8 cellular contexts compared by ENCODE assay signal in genomic region chr14:50533314-50533705, GRCh38. TPM values are rescaled to one million over a fixed set of nuclear protein-coding genes. Genes with fewer than 3 reads are reported as not detected.
DNase-seq lines count a peak whose midpoint lies in the region; ATAC-seq and TF ChIP-seq lines count a peak whose summit lies in the region.

No MANE protein-coding gene starts in this region.

- peak overlapping the region; percentile 96 for H2AFZ ChIP-seq in neural progenitor cell (replicated peaks)

- H3K36me3 Mint-ChIP-seq in neural progenitor cell = peaks cover 7% of the 10 kb centered on the region

- peaks cover 20% of the 10 kb centered on the region for H3K9me3 ChIP-seq in HUES6 (ENCODE audit: control insufficient read depth, insufficient read depth, low read depth, low read length)
- no peaks in the 10 kb centered on the region for H3K9me3 ChIP-seq in neural progenitor cell (ENCODE audit: low read depth)
- H3K9me3 ChIP-seq in right cardiac atrium (ENCODE audit: control insufficient read depth, low read length) = no peaks in the 10 kb centered on the region

- H3K27ac Mint-ChIP-seq in neural progenitor cell = peak overlapping the region; percentile 51

- no peak for TF ChIP-seq CTCF in neural progenitor cell (IDR thresholded peaks at IDR 0.05)

- peak overlapping the region; percentile 91 for H3K4me2 ChIP-seq in neural progenitor cell

- peak overlapping the region; percentile 88 for H3K4me3 Mint-ChIP-seq in neural progenitor cell

- H3K9me3 Mint-ChIP-seq in neural progenitor cell = peaks cover 20% of the 10 kb centered on the region

- H3K4me3 ChIP-seq in HUES6 (ENCODE audit: low read depth, low read length) (peak overlapping the region; percentile 87), neural progenitor cell (peak overlapping the region; percentile 91), right cardiac atrium (ENCODE audit: low read length) (no peak overlapping the region)

- no peak overlapping the region for H3K27ac ChIP-seq in HUES6 (ENCODE audit: low read depth, low read length)
- H3K27ac ChIP-seq in cingulate gyrus (ENCODE audit: low read depth, low read length) = peak overlapping the region; percentile 93
- H3K27ac ChIP-seq in neural progenitor cell = no peak overlapping the region
- no peak overlapping the region for H3K27ac ChIP-seq in right cardiac atrium (ENCODE audit: low read length)

- peaks cover 31% of the 10 kb centered on the region for H4K20me1 ChIP-seq in neural progenitor cell (ENCODE audit: low read depth)

- peak overlapping the region; percentile 96 for H3K9ac ChIP-seq in HUES6 (ENCODE audit: low read length)
- H3K9ac ChIP-seq in neural progenitor cell = no peak overlapping the region

- in situ Hi-C loops in G401 (cut with HindIII; ENCODE audit: low sequenced_read_pairs) = no loop called here

- ATAC-seq in right cardiac atrium (no peak), left ventricle myocardium superior (no peak)

- H3K79me2 ChIP-seq in neural progenitor cell (ENCODE audit: low read depth) = peaks cover 40% of the 10 kb centered on the region

- peaks cover 26% of the 10 kb centered on the region for H3K4me1 Mint-ChIP-seq in neural progenitor cell

- H3K36me3 ChIP-seq in HUES6 (ENCODE audit: control insufficient read depth, insufficient read depth, low read length) = no peaks in the 10 kb centered on the region
- no peaks in the 10 kb centered on the region for H3K36me3 ChIP-seq in neural progenitor cell

- intact Hi-C loops in right cardiac atrium (cut with DNase I) = loop anchor here (2.0 to 5.0 kb wide), 3 partner anchors 211 to 216 kb away; no protein-coding TSS in a partner anchor
- intact Hi-C loops in left ventricle myocardium superior (cut with micrococcal nuclease) = loop anchor here (2.0 kb wide), 1 partner anchor 213 kb away; no protein-coding TSS in a partner anchor

- peaks cover 9% of the 10 kb centered on the region for H3K27me3 Mint-ChIP-seq in neural progenitor cell (ENCODE audit: insufficient read depth, low read depth)

- H3K4me1 ChIP-seq in HUES6 (ENCODE audit: control insufficient read depth, insufficient read depth, low read length) (peaks cover 14% of the 10 kb centered on the region), neural progenitor cell (peaks cover 19% of the 10 kb centered on the region), right cardiac atrium (ENCODE audit: control insufficient read depth, insufficient read depth, low read length) (no peaks in the 10 kb centered on the region)

- WGBS in right cardiac atrium = 31% methylated on average over 4 of the region's 4 CpGs

- DNase-seq in G401 (ENCODE audit: low spot score) = peak; percentile 47
- DNase-seq in neural progenitor cell (ENCODE audit: low spot score) = no peak
- no peak for DNase-seq in NCI-H226
- no peak for DNase-seq in NCI-H526 treated with DMSO at 0.1 percent for 48 hours (lab: John Stamatoyannopoulos, UW)
- DNase-seq in right cardiac atrium = no peak
- DNase-seq in left ventricle myocardium superior = no peak

- peaks cover 6% of the 10 kb centered on the region for H3F3A ChIP-seq in neural progenitor cell (ENCODE audit: low read depth)

- no peaks in the 10 kb centered on the region for H3K27me3 ChIP-seq in HUES6 (ENCODE audit: control insufficient read depth, insufficient read depth, low read length)
- H3K27me3 ChIP-seq in neural progenitor cell = peaks cover 10% of the 10 kb centered on the region
- H3K27me3 ChIP-seq in right cardiac atrium (ENCODE audit: control insufficient read depth, insufficient read depth) = no peaks in the 10 kb centered on the region

RNA-seq across cellular contexts. Expression of gene MAP4K5, which starts 0.9 kb away (rescaled TPM):
- total RNA-seq in G401 (2014; rRNA removed; shearing (Covaris generic)) = 29.1 and 57.1 TPM in 2 replicates
- total RNA-seq in neural progenitor cell (ENCODE audit: low replicate concordance) = 114 and 122 TPM in 2 replicates
- total RNA-seq in right cardiac atrium = 10 to 100 TPM; 17.6 to 29.0 (median 21.0) TPM
- 8.4 TPM for polyA plus RNA-seq in right cardiac atrium
- total RNA-seq in left ventricle myocardium superior = 16.3 TPM

RNA-seq across cellular contexts. Expression of gene ATL1, which starts 26.6 kb away (rescaled TPM):
- total RNA-seq in G401 (2014; rRNA removed; shearing (Covaris generic)) = 2.8 TPM in 1 of 2 replicates, not detected in the other
- total RNA-seq in neural progenitor cell (ENCODE audit: low replicate concordance) (7.3 and 11.8 TPM in 2 replicates), right cardiac atrium (1 to 10 TPM; 1.7 to 2.8 (median 2.2) TPM), left ventricle myocardium superior (1.0 TPM)
- 1.4 TPM for polyA plus RNA-seq in right cardiac atrium
